Comparison of ENCODE assay signal across 8 cellular contexts in genomic region chr18:33839452-33840225, GRCh38.
DNase-seq lines count a peak whose midpoint lies in the region; ATAC-seq and TF ChIP-seq lines count a peak whose summit lies in the region.

No MANE protein-coding gene starts in this region.

- no peaks in the 10 kb centered on the region for H3K27me3 Mint-ChIP-seq in CD4-positive, alpha-beta memory T cell

- H3K27ac Mint-ChIP-seq in CD4-positive, alpha-beta memory T cell: no peak overlapping the region

- peak; percentile 32 for DNase-seq in GM10248 (ENCODE audit: extremely low spot score)
- peak; percentile 80 for DNase-seq in NCI-H2029 treated with DMSO at 0.1 percent for 48 hours (lab: John Stamatoyannopoulos, UW)
- DNase-seq in amniotic epithelial cell (ENCODE audit: low read depth): peak; percentile 33
- peak; percentile 48 for DNase-seq in iris pigment epithelial cell (ENCODE audit: low read depth)
- DNase-seq in OCI-M2 (lab: John Stamatoyannopoulos, UW; ENCODE audit: unreplicated experiment): no peak
- DNase-seq in activated CD4-positive, alpha-beta T cell treated with anti-CD3 and anti-CD28 coated beads for 1 hour: no peak
- no peak for DNase-seq in CD4-positive, alpha-beta memory T cell

- no peaks in the 10 kb centered on the region for H3K36me3 Mint-ChIP-seq in CD4-positive, alpha-beta memory T cell

- TF ChIP-seq CTCF in GM10248 (IDR thresholded peaks at IDR 0.05; ENCODE audit: control extremely low read depth, extremely low read depth, low read depth, missing control alignments): peak; percentile 76

- POLR2A ChIA-PET in GM10248 (lab: Yijun Ruan, JAX): no interaction called here
- POLR2A ChIA-PET in CD4-positive, alpha-beta memory T cell (lab: Charles Lee; ENCODE audit: partially characterized antibody): no interaction called here

- intact Hi-C loops in CD4-positive, alpha-beta memory T cell (cut with micrococcal nuclease): no loop called here

- H3K4me3 ChIP-seq in CD4-positive, alpha-beta memory T cell (ENCODE audit: low read length in 2 of 2): no peak overlapping the region

- no peaks in the 10 kb centered on the region for H3K36me3 ChIP-seq in CD4-positive, alpha-beta memory T cell (ENCODE audit: insufficient read depth, low read length)

- no peaks in the 10 kb centered on the region for H3K4me1 Mint-ChIP-seq in CD4-positive, alpha-beta memory T cell

- H3K27me3 ChIP-seq in CD4-positive, alpha-beta memory T cell (ENCODE audit: insufficient read depth, low read length): no peaks in the 10 kb centered on the region

- H3K9me3 Mint-ChIP-seq in CD4-positive, alpha-beta memory T cell: peaks cover 2 to 18% (median 8%) of the 10 kb centered on the region in 8 donors

- H3K27ac ChIP-seq in CD4-positive, alpha-beta memory T cell (ENCODE audit: low read depth, low read length): no peak overlapping the region

- peak; percentile 64 for ATAC-seq in HG02678 (IDR thresholded peaks at IDR 0.05; ENCODE audit: unreplicated experiment)

- no peaks in the 10 kb centered on the region for H3K4me1 ChIP-seq in CD4-positive, alpha-beta memory T cell (ENCODE audit: insufficient read depth, low read length)

- no peaks in the 10 kb centered on the region for H3K9me3 ChIP-seq in CD4-positive, alpha-beta memory T cell (ENCODE audit: control insufficient read depth in 1 of 2, low read length in 2 of 2)

- CTCF ChIA-PET in GM10248 (lab: Yijun Ruan, JAX): interaction anchor here (0.9 to 4.0 kb wide), 17 partner anchors 9 to 609 kb away, joined by 3 to 15 read pairs (median 4); no protein-coding TSS in a partner anchor
- CTCF ChIA-PET in CD4-positive, alpha-beta memory T cell (lab: Charles Lee; ENCODE audit: partially characterized antibody): no interaction called here

- no peak overlapping the region for H3K4me3 Mint-ChIP-seq in CD4-positive, alpha-beta memory T cell

Comparison
In these comparisons a context has a peak if more than half of its experiments do, and no peak if none do; other contexts are left out.
1. DNase-seq: peak in GM10248 (single experiment), NCI-H2029 treated with DMSO at 0.1 percent for 48 hours (single experiment), amniotic epithelial cell (single experiment) and iris pigment epithelial cell (single experiment); none in OCI-M2 (single experiment), activated CD4-positive, alpha-beta T cell treated with anti-CD3 and anti-CD28 coated beads for 1 hour (single experiment) and CD4-positive, alpha-beta memory T cell (0 of 5).